1 cellular context compared by ENCODE assay signal in the genomic region with DNA sequence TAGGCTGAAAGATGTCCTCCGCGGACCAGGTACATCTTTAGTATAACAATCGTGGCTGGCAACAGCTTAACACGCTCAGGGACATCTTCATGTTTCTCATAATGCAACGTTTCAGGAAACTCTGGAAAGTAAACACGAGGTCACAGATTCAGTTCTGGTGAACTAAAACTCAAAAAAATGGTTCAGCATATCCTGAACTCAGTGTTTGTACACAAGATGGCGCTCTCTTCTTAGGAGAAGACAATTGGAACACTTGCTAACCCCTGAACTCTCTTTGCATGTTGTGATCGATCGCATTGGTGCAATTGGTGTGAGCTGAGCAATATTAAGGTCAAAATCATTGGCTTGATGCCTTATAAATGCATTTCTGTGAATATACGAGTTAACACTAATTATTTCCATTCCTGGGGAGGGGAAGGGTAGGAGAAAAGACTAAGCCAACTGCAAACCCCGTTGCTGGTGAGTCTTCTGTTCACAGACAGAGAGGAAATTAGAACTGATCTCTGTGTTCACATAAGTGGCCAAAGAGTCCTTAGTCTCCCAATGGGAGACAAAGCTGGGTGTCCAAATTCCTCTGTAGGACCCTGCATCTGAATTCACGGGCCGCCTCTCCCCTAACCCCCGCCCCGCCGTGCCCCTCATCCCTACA.
TF ChIP-seq lines count a peak whose summit lies in the region.

No MANE protein-coding gene starts in this region.

TF ChIP-seq in SK-N-SH treated with all-trans-retinoic acid at 6 μM for 48 hours, 23 proteins besides CTCF, POLR2A, EP300 and RAD21 (continued from another document):
- TF ChIP-seq, protein P1, sequence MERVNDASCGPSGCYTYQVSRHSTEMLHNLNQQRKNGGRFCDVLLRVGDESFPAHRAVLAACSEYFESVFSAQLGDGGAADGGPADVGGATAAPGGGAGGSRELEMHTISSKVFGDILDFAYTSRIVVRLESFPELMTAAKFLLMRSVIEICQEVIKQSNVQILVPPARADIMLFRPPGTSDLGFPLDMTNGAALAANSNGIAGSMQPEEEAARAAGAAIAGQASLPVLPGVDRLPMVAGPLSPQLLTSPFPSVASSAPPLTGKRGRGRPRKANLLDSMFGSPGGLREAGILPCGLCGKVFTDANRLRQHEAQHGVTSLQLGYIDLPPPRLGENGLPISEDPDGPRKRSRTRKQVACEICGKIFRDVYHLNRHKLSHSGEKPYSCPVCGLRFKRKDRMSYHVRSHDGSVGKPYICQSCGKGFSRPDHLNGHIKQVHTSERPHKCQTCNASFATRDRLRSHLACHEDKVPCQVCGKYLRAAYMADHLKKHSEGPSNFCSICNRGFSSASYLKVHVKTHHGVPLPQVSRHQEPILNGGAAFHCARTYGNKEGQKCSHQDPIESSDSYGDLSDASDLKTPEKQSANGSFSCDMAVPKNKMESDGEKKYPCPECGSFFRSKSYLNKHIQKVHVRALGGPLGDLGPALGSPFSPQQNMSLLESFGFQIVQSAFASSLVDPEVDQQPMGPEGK (CRISPR knock-in tag; IDR thresholded peaks at IDR 0.05; ENCODE audit: borderline replicate concordance), result no peak
- TF ChIP-seq, protein P2, sequence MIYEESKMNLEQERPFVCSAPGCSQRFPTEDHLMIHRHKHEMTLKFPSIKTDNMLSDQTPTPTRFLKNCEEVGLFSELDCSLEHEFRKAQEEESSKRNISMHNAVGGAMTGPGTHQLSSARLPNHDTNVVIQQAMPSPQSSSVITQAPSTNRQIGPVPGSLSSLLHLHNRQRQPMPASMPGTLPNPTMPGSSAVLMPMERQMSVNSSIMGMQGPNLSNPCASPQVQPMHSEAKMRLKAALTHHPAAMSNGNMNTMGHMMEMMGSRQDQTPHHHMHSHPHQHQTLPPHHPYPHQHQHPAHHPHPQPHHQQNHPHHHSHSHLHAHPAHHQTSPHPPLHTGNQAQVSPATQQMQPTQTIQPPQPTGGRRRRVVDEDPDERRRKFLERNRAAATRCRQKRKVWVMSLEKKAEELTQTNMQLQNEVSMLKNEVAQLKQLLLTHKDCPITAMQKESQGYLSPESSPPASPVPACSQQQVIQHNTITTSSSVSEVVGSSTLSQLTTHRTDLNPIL (CRISPR knock-in tag; IDR thresholded peaks at IDR 0.05; ENCODE audit: low read depth), result no peak
- TF ChIP-seq ZNF8 (CRISPR knock-in tag; IDR thresholded peaks at IDR 0.05) (no peak), GLIS3 (CRISPR knock-in tag; IDR thresholded peaks at IDR 0.05) (no peak), ESRRG (CRISPR knock-in tag; IDR thresholded peaks at IDR 0.05) (no peak)
